ENCODE assay signal across 27 cellular contexts in the genomic region with DNA sequence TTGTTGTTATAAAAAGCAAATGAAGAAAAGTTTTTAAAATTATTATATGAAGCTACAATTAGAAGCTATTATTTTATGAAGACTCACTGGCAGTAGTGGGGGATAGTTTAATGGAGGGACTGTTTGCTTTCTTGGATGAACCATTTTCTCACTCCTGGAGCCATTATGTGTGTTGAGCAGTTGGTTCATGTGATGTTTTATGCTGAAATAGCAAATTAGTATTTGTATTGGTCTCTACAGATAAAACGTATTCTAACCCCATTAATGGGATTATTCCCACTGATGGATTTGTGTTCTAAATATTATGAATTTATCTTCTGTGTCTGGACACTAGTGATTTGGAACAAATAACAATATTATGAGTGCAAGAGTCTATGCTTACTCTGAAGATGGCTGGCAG.
"Had no signal": no experiment of that assay in that cellular context is flagged by ENCODE, and none has a peak within 500 bp of the region (broad histone marks: within the 10 kb centered on the region; RNA-seq: fewer than 3 reads in every experiment).

No MANE protein-coding gene starts in this region.

- H3K27me3 ChIP-seq: colonic mucosa, esophagus muscularis mucosa, esophagus squamous epithelium, foreskin keratinocyte, gastrocnemius medialis, gastroesophageal sphincter, heart left ventricle, heart right ventricle had no signal

- H3K4me1 ChIP-seq: colonic mucosa, esophagus muscularis mucosa, esophagus squamous epithelium, foreskin keratinocyte, gastrocnemius medialis, gastroesophageal sphincter, heart left ventricle, heart right ventricle had no signal

- H3K4me3 ChIP-seq: colonic mucosa, coronary artery, dorsolateral prefrontal cortex, esophagus muscularis mucosa, esophagus squamous epithelium, gastrocnemius medialis, gastroesophageal sphincter, heart left ventricle, heart right ventricle had no signal

- H3K36me3 ChIP-seq: colonic mucosa, esophagus muscularis mucosa, esophagus squamous epithelium, gastrocnemius medialis, gastroesophageal sphincter, heart left ventricle, heart right ventricle had no signal

- FAIRE-seq: colon, endometrium, endothelial cell of umbilical vein, frontal cortex had no signal

- ATAC-seq: effector memory CD8-positive, alpha-beta T cell; esophagus mucosa; foreskin keratinocyte; gastrocnemius medialis; gastroesophageal sphincter; heart left ventricle; heart right ventricle had no signal

- DNase-seq: colonic mucosa; cortex of kidney; dermis blood vessel endothelial cell; dorsolateral prefrontal cortex; effector CD4-positive, alpha-beta T cell; effector memory CD4-positive, alpha-beta T cell; effector memory CD8-positive, alpha-beta T cell; endodermal cell; erythroblast; esophagus squamous epithelium; foreskin fibroblast; foreskin keratinocyte; foreskin melanocyte; gastrocnemius medialis; glutamatergic neuron; head of caudate nucleus; heart left ventricle; heart right ventricle had no signal

- H3K9me3 ChIP-seq: colonic mucosa, esophagus muscularis mucosa, esophagus squamous epithelium, gastrocnemius medialis, gastroesophageal sphincter, heart left ventricle, heart right ventricle had no signal

- H3K27ac ChIP-seq: colonic mucosa, coronary artery, dorsolateral prefrontal cortex, epithelial cell of prostate, esophagus muscularis mucosa, esophagus squamous epithelium, foreskin keratinocyte, gastrocnemius medialis, gastroesophageal sphincter, heart left ventricle, heart right ventricle had no signal
